21 cellular contexts compared by ENCODE assay signal in genomic region chr22:30167327-30167726, GRCh38.
"Had no signal": no experiment of that assay in that cellular context is flagged by ENCODE, and none has a peak within 500 bp of the region (broad histone marks: within the 10 kb centered on the region; RNA-seq: fewer than 3 reads in every experiment).

No MANE protein-coding gene starts in this region.

- H3K27me3 Mint-ChIP-seq: activated CD4-positive, alpha-beta T cell treated with anti-CD3 and anti-CD28 coated beads, Interleukin-2, amount 10 ng/mL, durations not matched to agents 7 days and 5 days; activated naive CD4-positive, alpha-beta T cell treated with anti-CD3 and anti-CD28 coated beads, Interleukin-2, amount 50 U/mL, for 24 hours; central memory CD8-positive, alpha-beta T cell had no signal

- H3K4me1 Mint-ChIP-seq: activated B cell treated with CpG ODN at 0.5 μM for 24 hours; activated naive CD4-positive, alpha-beta T cell treated with anti-CD3 and anti-CD28 coated beads, Interleukin-2, amount 50 U/mL, for 24 hours; central memory CD8-positive, alpha-beta T cell; nephron had no signal

- DNase-seq: activated B cell treated with CpG ODN at 0.5 μM for 24 hours; activated CD4-positive, alpha-beta T cell treated with anti-CD3 and anti-CD28 coated beads, Interleukin-2, amount 10 ng/mL, durations not matched to agents 7 days and 5 days; activated CD8-positive, alpha-beta memory T cell treated with anti-CD3 and anti-CD28 coated beads, Interleukin-2, amount 50 U/mL, for 48 hours; effector memory CD4-positive, alpha-beta T cell; gastrocnemius medialis; hippocampal formation; kidney glomerular epithelial cell; left ventricle myocardium inferior; midbrain; pancreas; psoas muscle; spleen; stimulated activated CD4-positive, alpha-beta T cell treated with anti-CD3 and anti-CD28 coated beads, Interleukin-4, amount 100 ng/mL, for 1 hour; stimulated activated naive CD4-positive, alpha-beta T cell treated with Interleukin-2 at 50 U/mL for 16 hours; tibial artery had no signal

- H3K9me3 Mint-ChIP-seq: activated B cell treated with CpG ODN at 0.5 μM for 24 hours; activated naive CD4-positive, alpha-beta T cell treated with anti-CD3 and anti-CD28 coated beads, Interleukin-2, amount 50 U/mL, for 24 hours; central memory CD8-positive, alpha-beta T cell; nephron had no signal

- H3K27ac Mint-ChIP-seq: activated B cell treated with CpG ODN at 0.5 μM for 24 hours; activated CD4-positive, alpha-beta T cell treated with anti-CD3 and anti-CD28 coated beads, Interleukin-2, amount 10 ng/mL, durations not matched to agents 7 days and 5 days; activated naive CD4-positive, alpha-beta T cell treated with anti-CD3 and anti-CD28 coated beads, Interleukin-2, amount 50 U/mL, for 24 hours; activated T-helper 2 cell treated with anti-CD3 and anti-CD28 coated beads, Interferon-gamma antibody, Interleukin-2, Interleukin-4, amounts not matched to agents 10 μg/mL and 5 μg/mL and 100 μg/mL, durations not matched to agents 14 hours and 24 hours and 36 hours; nephron had no signal

- H3K4me3 Mint-ChIP-seq: activated B cell treated with CpG ODN at 0.5 μM for 24 hours; activated CD4-positive, alpha-beta T cell treated with anti-CD3 and anti-CD28 coated beads, Interleukin-2, amount 10 ng/mL, durations not matched to agents 7 days and 5 days; central memory CD8-positive, alpha-beta T cell; nephron; T-helper 1 cell treated with Interleukin-12 subunit alpha and Interleukin-12 subunit beta and Interleukin-4 antibody, amounts not matched to agents 30 μg/mL and 1 μg/mL, for 36 hours had no signal

- H3K36me3 Mint-ChIP-seq: activated naive CD4-positive, alpha-beta T cell treated with anti-CD3 and anti-CD28 coated beads, Interleukin-2, amount 50 U/mL, for 24 hours had no signal

- ATAC-seq: esophagus mucosa, gastrocnemius medialis, pancreas, psoas muscle had no signal
